Comparison of ENCODE assay signal across 26 cellular contexts in genomic region chr12:113978080-113978479, GRCh38.
"Had no signal": no experiment of that assay in that cellular context is flagged by ENCODE, and none has a peak within 500 bp of the region (broad histone marks: within the 10 kb centered on the region; RNA-seq: fewer than 3 reads in every experiment).

No MANE protein-coding gene starts in this region.

- H3K4me3 ChIP-seq: left lung, lower lobe of right lung, skin epidermis, stomach, testis, thyroid gland, transverse colon, upper lobe of left lung had no signal

- H3K36me3 ChIP-seq: left lung, lower lobe of right lung, neutrophil, stomach, thyroid gland, transverse colon, upper lobe of left lung had no signal

- H3K4me1 ChIP-seq: left lung, lower lobe of right lung, stomach, testis, thyroid gland, transverse colon, upper lobe of left lung had no signal

- H3K9me3 ChIP-seq: left lung, lower lobe of right lung, neutrophil, stomach, testis, thyroid gland, transverse colon, upper lobe of left lung had no signal

- H3K27ac ChIP-seq: left lung, lower lobe of right lung, neutrophil, skin epidermis, stomach, testis, thyroid gland, transverse colon, upper lobe of left lung had no signal

- ATAC-seq: left colon; left lung; lower lobe of right lung; naive thymus-derived CD8-positive, alpha-beta T cell; right cardiac atrium; sciatic nerve; stimulated activated naive B cell treated with anti-CD40 and anti-IgM and Interleukin-4, amounts not matched to agents 10 μg/mL and 1 μg/mL and 100 μg/mL, for 72 hours; stimulated activated naive CD8-positive, alpha-beta T cell treated with anti-CD3 and anti-CD28 coated beads, Interleukin-15, Interleukin-2, amounts not matched to agents 100 U/mL and 50 U/mL, for 24 hours had no signal

- DNase-seq: hypothalamus; immature natural killer cell; kidney; left colon; left lung; lower lobe of right lung; mammary epithelial cell; mesenchymal stem cell; naive thymus-derived CD8-positive, alpha-beta T cell; occipital lobe; retina; right cardiac atrium; stimulated activated CD4-positive, alpha-beta T cell treated with anti-CD3 and anti-CD28 coated beads, Interleukin-12 subunit alpha, Interleukin-12 subunit beta, amount 100 ng/mL, for 4 hours; stimulated activated CD4-positive, alpha-beta T cell treated with anti-CD3 and anti-CD28 coated beads, Interleukin-15, amount 100 ng/mL, for 24 hours; stimulated activated CD4-positive, alpha-beta T cell treated with anti-CD3 and anti-CD28 coated beads, Interleukin-2, amount 100 ng/mL, for 24 hours; stimulated activated CD4-positive, alpha-beta T cell treated with anti-CD3 and anti-CD28 coated beads, Interleukin-4, amount 100 ng/mL, for 1 hour; stimulated activated naive B cell treated with anti-CD40 and anti-IgM and Interleukin-4, amounts not matched to agents 10 μg/mL and 1 μg/mL and 100 μg/mL, for 72 hours; stimulated activated naive CD8-positive, alpha-beta T cell treated with anti-CD3 and anti-CD28 coated beads, Interleukin-15, Interleukin-2, amounts not matched to agents 100 U/mL and 50 U/mL, for 24 hours; stomach; testis; thyroid gland; transverse colon had no signal

- H3K27me3 ChIP-seq: testis, thyroid gland, upper lobe of left lung had no signal
